Comparison of ENCODE assay signal across 30 cellular contexts in genomic region chr2:151379191-151379590, GRCh38. TPM values are rescaled to one million over a fixed set of nuclear protein-coding genes. Genes with fewer than 3 reads are reported as not detected.
DNase-seq lines count a peak whose midpoint lies in the region; ATAC-seq and TF ChIP-seq lines count a peak whose summit lies in the region.
"Had no signal": no experiment of that assay in that cellular context is flagged by ENCODE, and none has a peak within 500 bp of the region (broad histone marks: within the 10 kb centered on the region; RNA-seq: fewer than 3 reads in every experiment).

No MANE protein-coding gene starts in this region.

- no peaks in the 10 kb centered on the region for H4K20me1 ChIP-seq in osteoblast (ENCODE audit: insufficient read depth, low read length)

- H3K27me3 ChIP-seq in osteoblast (ENCODE audit: insufficient read depth, low read length), result no peaks in the 10 kb centered on the region
- H3K27me3 ChIP-seq: ascending aorta, BE2C, esophagus squamous epithelium, left lung, SJCRH30, tibial artery, vagina had no signal

- peaks cover 19% of the 10 kb centered on the region for H3K36me3 ChIP-seq in SK-N-MC (ENCODE audit: insufficient read depth, low read length)
- H3K36me3 ChIP-seq in osteoblast (ENCODE audit: insufficient read depth, low read length), result no peaks in the 10 kb centered on the region
- H3K36me3 ChIP-seq: ascending aorta, BE2C, esophagus squamous epithelium, HAP-1, SJCRH30, tibial artery, vagina had no signal

- H3K4me1 ChIP-seq in osteoblast (ENCODE audit: insufficient read depth, low read length), result peaks cover 5% of the 10 kb centered on the region
- H3K4me1 ChIP-seq: ascending aorta, BE2C, esophagus squamous epithelium, left lung, tibial artery, vagina had no signal

- H3K79me2 ChIP-seq in osteoblast (ENCODE audit: insufficient read depth, low read length), result no peaks in the 10 kb centered on the region

- H3K9ac ChIP-seq in SK-N-MC (ENCODE audit: insufficient read length), result no peak overlapping the region

- TF ChIP-seq CTCF in fibroblast of mammary gland (conservative IDR thresholded peaks at IDR 0.05; ENCODE audit: control insufficient read depth, insufficient read depth, low read depth, low read length) (no peak), osteoblast (IDR thresholded peaks at IDR 0.05; ENCODE audit: extremely low read depth, low read depth, low read length) (no peak)

- peak; percentile 45 for DNase-seq in HCEC 1CT
- DNase-seq in SK-N-MC (ENCODE audit: low read depth, low spot score), result no peak
- DNase-seq in fibroblast of mammary gland (ENCODE audit: low read depth), result peak; percentile 81
- DNase-seq in osteoblast (ENCODE audit: insufficient read length, low spot score, missing footprints), result no peak
- DNase-seq in NOMO-1 treated with dmso at 0.1 percent for 144 hours (lab: John Stamatoyannopoulos, UW; ENCODE audit: unreplicated experiment), result no peak
- DNase-seq: activated CD4-positive, alpha-beta T cell treated with anti-CD3 and anti-CD28 coated beads for 4 hours; activated CD8-positive, alpha-beta memory T cell treated with anti-CD3 and anti-CD28 coated beads for 24 hours; activated effector memory CD4-positive, alpha-beta T cell treated with anti-CD3 and anti-CD28 coated beads, Interleukin-2, amount 50 U/mL, for 16 hours; activated naive CD8-positive, alpha-beta T cell treated with anti-CD3 and anti-CD28 coated beads for 36 hours; BE2C; central memory CD4-positive, alpha-beta T cell; esophagus squamous epithelium; Karpas-422; left lung; NCI-H146; NCI-H446; NCI-H82; posterior cingulate gyrus; right cardiac atrium; stimulated activated CD4-positive, alpha-beta T cell treated with anti-CD3 and anti-CD28 coated beads, Interleukin-4, amount 100 ng/mL, for 24 hours; T1000; tibial artery had no signal

- ATAC-seq in HG02763 (IDR thresholded peaks at IDR 0.05; ENCODE audit: unreplicated experiment) (no peak), GM21723 (IDR thresholded peaks at IDR 0.05; ENCODE audit: unreplicated experiment) (no peak)
- ATAC-seq: left lung, right cardiac atrium had no signal

- no peak overlapping the region for H3K4me3 ChIP-seq in SK-N-MC
- no peak overlapping the region for H3K4me3 ChIP-seq in fibroblast of mammary gland (ENCODE audit: control insufficient read depth, low read depth, low read length)
- H3K4me3 ChIP-seq in osteoblast (ENCODE audit: insufficient read depth, low read length), result no peak overlapping the region
- H3K4me3 ChIP-seq: ascending aorta, esophagus squamous epithelium, HAP-1, left lung, SJCRH30, tibial artery, vagina had no signal

- peak overlapping the region; percentile 40 for H2AFZ ChIP-seq in osteoblast (ENCODE audit: low read length)

- no peaks in the 10 kb centered on the region for H3K9me3 ChIP-seq in SK-N-MC (ENCODE audit: low read depth, low read length)
- H3K9me3 ChIP-seq in osteoblast (ENCODE audit: low read depth, low read length), result no peaks in the 10 kb centered on the region
- H3K9me3 ChIP-seq: ascending aorta, BE2C, esophagus squamous epithelium, HAP-1, left lung, SJCRH30, tibial artery, vagina had no signal

- H3K27ac ChIP-seq in SK-N-MC (peak overlapping the region; percentile 51; the same call in 1 of the 2 replicates), osteoblast (ENCODE audit: low read depth, low read length) (no peak overlapping the region)
- H3K27ac ChIP-seq: ascending aorta, esophagus squamous epithelium, HL-60, left lung, SJCRH30, tibial artery, vagina, VCaP had no signal

- no peak overlapping the region for H3K4me2 ChIP-seq in osteoblast (ENCODE audit: insufficient read depth, low read length)

RNA-seq across cellular contexts. Expression of gene TNFAIP6, which starts 21.8 kb away (rescaled TPM):
- 43.1 and 61.6 TPM in 2 replicates for total RNA-seq in osteoblast
- total RNA-seq: activated naive CD8-positive, alpha-beta T cell treated with anti-CD3 and anti-CD28 coated beads for 36 hours had no signal

RNA-seq across cellular contexts. Expression of gene RIF1, which starts 30.5 kb away (rescaled TPM):
- total RNA-seq in osteoblast, result 45.1 and 48.5 TPM in 2 replicates

Comparison
In these comparisons a context has a peak if more than half of its experiments do, and no peak if none do; other contexts are left out.
1. DNase-seq: peak in HCEC 1CT (single experiment) and fibroblast of mammary gland (single experiment); none in SK-N-MC (single experiment), osteoblast (single experiment) and NOMO-1 treated with dmso at 0.1 percent for 144 hours (single experiment).